Comparison of ENCODE assay signal across 2 cellular contexts in the genomic region with DNA sequence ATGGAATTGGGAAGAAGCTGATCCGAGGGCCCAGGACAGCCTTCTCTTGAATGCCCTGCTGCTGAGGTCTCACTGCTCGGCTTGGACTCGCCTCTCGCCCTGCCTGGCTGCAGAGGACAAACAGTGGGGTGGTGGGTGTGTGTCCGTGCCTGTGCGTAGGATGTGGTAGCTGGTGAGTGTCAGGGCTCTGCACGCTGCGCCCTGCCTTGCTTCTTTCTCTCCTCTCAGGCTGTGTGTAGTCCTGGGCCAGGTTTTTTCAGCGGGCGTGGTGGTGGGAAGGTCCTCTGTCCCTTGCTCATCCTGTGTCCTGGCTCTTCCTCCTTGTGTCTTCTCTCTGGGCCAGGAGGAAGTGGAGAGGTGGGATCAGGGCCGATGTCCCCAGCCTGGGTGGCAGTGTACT.
TF ChIP-seq lines count a peak whose summit lies in the region.

No MANE protein-coding gene starts in this region.

TF ChIP-seq in SK-N-SH, 30 proteins besides CTCF, POLR2A, EP300 and RAD21:
- TF ChIP-seq, protein P1, sequence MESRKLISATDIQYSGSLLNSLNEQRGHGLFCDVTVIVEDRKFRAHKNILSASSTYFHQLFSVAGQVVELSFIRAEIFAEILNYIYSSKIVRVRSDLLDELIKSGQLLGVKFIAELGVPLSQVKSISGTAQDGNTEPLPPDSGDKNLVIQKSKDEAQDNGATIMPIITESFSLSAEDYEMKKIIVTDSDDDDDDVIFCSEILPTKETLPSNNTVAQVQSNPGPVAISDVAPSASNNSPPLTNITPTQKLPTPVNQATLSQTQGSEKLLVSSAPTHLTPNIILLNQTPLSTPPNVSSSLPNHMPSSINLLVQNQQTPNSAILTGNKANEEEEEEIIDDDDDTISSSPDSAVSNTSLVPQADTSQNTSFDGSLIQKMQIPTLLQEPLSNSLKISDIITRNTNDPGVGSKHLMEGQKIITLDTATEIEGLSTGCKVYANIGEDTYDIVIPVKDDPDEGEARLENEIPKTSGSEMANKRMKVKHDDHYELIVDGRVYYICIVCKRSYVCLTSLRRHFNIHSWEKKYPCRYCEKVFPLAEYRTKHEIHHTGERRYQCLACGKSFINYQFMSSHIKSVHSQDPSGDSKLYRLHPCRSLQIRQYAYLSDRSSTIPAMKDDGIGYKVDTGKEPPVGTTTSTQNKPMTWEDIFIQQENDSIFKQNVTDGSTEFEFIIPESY (IDR thresholded peaks at IDR 0.05; ENCODE audit: borderline replicate concordance, low read depth): no peak
- no peak for TF ChIP-seq EZH2phosphoT487 (IDR thresholded peaks at IDR 0.05; ENCODE audit: borderline replicate concordance, low read depth)
- TF ChIP-seq CHD2 (IDR thresholded peaks at IDR 0.05; ENCODE audit: low read length, partially characterized antibody): no peak
- TF ChIP-seq RCOR1 (IDR thresholded peaks at IDR 0.05; ENCODE audit: low read length): no peak
- TF ChIP-seq NRF1 (IDR thresholded peaks at IDR 0.05; ENCODE audit: low read depth, low read length): no peak
- no peak for TF ChIP-seq NFIC (IDR thresholded peaks at IDR 0.05; ENCODE audit: borderline replicate concordance)
- no peak for TF ChIP-seq MXI1 (IDR thresholded peaks at IDR 0.05; ENCODE audit: low read depth, low read length)
- TF ChIP-seq TEAD4 (IDR thresholded peaks at IDR 0.05; ENCODE audit: borderline replicate concordance, insufficient read depth): no peak
- no peak for TF ChIP-seq TAF1 (IDR thresholded peaks at IDR 0.05; ENCODE audit: borderline replicate concordance, low read depth, low read length)
- TF ChIP-seq MEF2A (IDR thresholded peaks at IDR 0.05; ENCODE audit: borderline replicate concordance, low read depth): no peak
- TF ChIP-seq, protein P2, sequence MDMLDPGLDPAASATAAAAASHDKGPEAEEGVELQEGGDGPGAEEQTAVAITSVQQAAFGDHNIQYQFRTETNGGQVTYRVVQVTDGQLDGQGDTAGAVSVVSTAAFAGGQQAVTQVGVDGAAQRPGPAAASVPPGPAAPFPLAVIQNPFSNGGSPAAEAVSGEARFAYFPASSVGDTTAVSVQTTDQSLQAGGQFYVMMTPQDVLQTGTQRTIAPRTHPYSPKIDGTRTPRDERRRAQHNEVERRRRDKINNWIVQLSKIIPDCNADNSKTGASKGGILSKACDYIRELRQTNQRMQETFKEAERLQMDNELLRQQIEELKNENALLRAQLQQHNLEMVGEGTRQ (IDR thresholded peaks at IDR 0.05; ENCODE audit: borderline replicate concordance, low read depth, low read length): no peak
- no peak for TF ChIP-seq YY1 (IDR thresholded peaks at IDR 0.05; ENCODE audit: low read depth)
- no peak for TF ChIP-seq TCF12 (IDR thresholded peaks at IDR 0.05)
- TF ChIP-seq, protein P3, sequence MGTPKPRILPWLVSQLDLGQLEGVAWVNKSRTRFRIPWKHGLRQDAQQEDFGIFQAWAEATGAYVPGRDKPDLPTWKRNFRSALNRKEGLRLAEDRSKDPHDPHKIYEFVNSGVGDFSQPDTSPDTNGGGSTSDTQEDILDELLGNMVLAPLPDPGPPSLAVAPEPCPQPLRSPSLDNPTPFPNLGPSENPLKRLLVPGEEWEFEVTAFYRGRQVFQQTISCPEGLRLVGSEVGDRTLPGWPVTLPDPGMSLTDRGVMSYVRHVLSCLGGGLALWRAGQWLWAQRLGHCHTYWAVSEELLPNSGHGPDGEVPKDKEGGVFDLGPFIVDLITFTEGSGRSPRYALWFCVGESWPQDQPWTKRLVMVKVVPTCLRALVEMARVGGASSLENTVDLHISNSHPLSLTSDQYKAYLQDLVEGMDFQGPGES (IDR thresholded peaks at IDR 0.05; ENCODE audit: low read depth, low read length): no peak
- no peak for TF ChIP-seq GATA2 (CRISPR knock-in tag; IDR thresholded peaks at IDR 0.05)
- TF ChIP-seq POLR2AphosphoS5 (IDR thresholded peaks at IDR 0.05; ENCODE audit: low read depth, low read length): no peak
- no peak for TF ChIP-seq ELF1 (IDR thresholded peaks at IDR 0.05)
- TF ChIP-seq, protein P4, sequence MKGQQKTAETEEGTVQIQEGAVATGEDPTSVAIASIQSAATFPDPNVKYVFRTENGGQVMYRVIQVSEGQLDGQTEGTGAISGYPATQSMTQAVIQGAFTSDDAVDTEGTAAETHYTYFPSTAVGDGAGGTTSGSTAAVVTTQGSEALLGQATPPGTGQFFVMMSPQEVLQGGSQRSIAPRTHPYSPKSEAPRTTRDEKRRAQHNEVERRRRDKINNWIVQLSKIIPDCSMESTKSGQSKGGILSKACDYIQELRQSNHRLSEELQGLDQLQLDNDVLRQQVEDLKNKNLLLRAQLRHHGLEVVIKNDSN (IDR thresholded peaks at IDR 0.05; ENCODE audit: borderline replicate concordance, low read depth): no peak
- TF ChIP-seq FOXM1 (IDR thresholded peaks at IDR 0.05; ENCODE audit: low read depth): no peak
- no peak for TF ChIP-seq RFX5 (IDR thresholded peaks at IDR 0.05; ENCODE audit: low read length)

TF ChIP-seq in IMR-90, 13 proteins besides CTCF, POLR2A, EP300 and RAD21:
- TF ChIP-seq, protein P2 (IDR thresholded peaks at IDR 0.05; ENCODE audit: low read depth, low read length): no peak
- TF ChIP-seq NFE2L2 (IDR thresholded peaks at IDR 0.05; ENCODE audit: low read depth, low read length) (no peak), MAFK (IDR thresholded peaks at IDR 0.05; ENCODE audit: low read depth, low read length) (no peak), FOS (IDR thresholded peaks at IDR 0.05; ENCODE audit: low read depth, low read length) (no peak), CHD1 (IDR thresholded peaks at IDR 0.05; ENCODE audit: low read depth, low read length) (no peak), SMC3 (IDR thresholded peaks at IDR 0.05; ENCODE audit: low read depth, low read length) (no peak), MAZ (IDR thresholded peaks at IDR 0.05; ENCODE audit: borderline replicate concordance, low read depth, low read length) (no peak), RFX5 (IDR thresholded peaks at IDR 0.05; ENCODE audit: low read depth, low read length) (no peak), BHLHE40 (IDR thresholded peaks at IDR 0.05; ENCODE audit: low read depth, low read length) (no peak), RCOR1 (IDR thresholded peaks at IDR 0.05; ENCODE audit: insufficient replicate concordance, low read length) (no peak), CEBPB (IDR thresholded peaks at IDR 0.05; ENCODE audit: low read depth, low read length) (no peak), MXI1 (IDR thresholded peaks at IDR 0.05; ENCODE audit: borderline replicate concordance, low read depth, low read length) (no peak)
- TF ChIP-seq, protein P5, sequence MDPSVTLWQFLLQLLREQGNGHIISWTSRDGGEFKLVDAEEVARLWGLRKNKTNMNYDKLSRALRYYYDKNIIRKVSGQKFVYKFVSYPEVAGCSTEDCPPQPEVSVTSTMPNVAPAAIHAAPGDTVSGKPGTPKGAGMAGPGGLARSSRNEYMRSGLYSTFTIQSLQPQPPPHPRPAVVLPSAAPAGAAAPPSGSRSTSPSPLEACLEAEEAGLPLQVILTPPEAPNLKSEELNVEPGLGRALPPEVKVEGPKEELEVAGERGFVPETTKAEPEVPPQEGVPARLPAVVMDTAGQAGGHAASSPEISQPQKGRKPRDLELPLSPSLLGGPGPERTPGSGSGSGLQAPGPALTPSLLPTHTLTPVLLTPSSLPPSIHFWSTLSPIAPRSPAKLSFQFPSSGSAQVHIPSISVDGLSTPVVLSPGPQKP (IDR thresholded peaks at IDR 0.05; ENCODE audit: borderline replicate concordance, low read depth, low read length): no peak
TF ChIP-seq in IMR-90: peak in this region for 0.
